Comparison of ENCODE assay signal across 14 cellular contexts in genomic region chr3:16406175-16406574, GRCh38.
"Had no signal": no experiment of that assay in that cellular context is flagged by ENCODE, and none has a peak within 500 bp of the region (broad histone marks: within the 10 kb centered on the region; RNA-seq: fewer than 3 reads in every experiment).

No MANE protein-coding gene starts in this region.

- H3K27ac ChIP-seq: colonic mucosa, left lung, pancreas, thoracic aorta had no signal

- ATAC-seq: left lung, pancreas had no signal

- H3K27me3 Mint-ChIP-seq: activated CD8-positive, alpha-beta T cell treated with anti-CD3 and anti-CD28 coated beads for 36 hours; stimulated activated naive CD8-positive, alpha-beta T cell treated with anti-CD3 and anti-CD28 coated beads, Interleukin-15, Interleukin-2, amounts not matched to agents 100 ng/mL and 50 ng/mL, for 24 hours had no signal

- DNase-seq: activated CD8-positive, alpha-beta memory T cell treated with anti-CD3 and anti-CD28 coated beads, Interleukin-2, amount 50 U/mL, for 4 hours; activated CD8-positive, alpha-beta T cell treated with anti-CD3 and anti-CD28 coated beads for 36 hours; activated naive CD4-positive, alpha-beta T cell treated with Interleukin-2 at 50 U/mL for 16 hours; colonic mucosa; left lung; pancreas; stimulated activated CD4-positive, alpha-beta T cell treated with anti-CD3 and anti-CD28 coated beads, Interleukin-4, amount 100 ng/mL, for 1 hour; stimulated activated CD8-positive, alpha-beta memory T cell treated with anti-CD3 and anti-CD28 coated beads, Interleukin-4, amount 100 ng/mL, for 48 hours had no signal

- H3K4me1 ChIP-seq: colonic mucosa, pancreas had no signal

- H3K9me3 ChIP-seq: colonic mucosa, left lung, pancreas, thoracic aorta had no signal

- H3K27ac Mint-ChIP-seq: stimulated activated naive CD8-positive, alpha-beta T cell treated with anti-CD3 and anti-CD28 coated beads, Interleukin-15, Interleukin-2, amounts not matched to agents 100 ng/mL and 50 ng/mL, for 24 hours had no signal

- H3K9me3 Mint-ChIP-seq: activated CD8-positive, alpha-beta T cell treated with anti-CD3 and anti-CD28 coated beads for 36 hours; stimulated activated naive CD8-positive, alpha-beta T cell treated with anti-CD3 and anti-CD28 coated beads, Interleukin-15, Interleukin-2, amounts not matched to agents 100 ng/mL and 50 ng/mL, for 24 hours had no signal

- H3K4me3 ChIP-seq: colonic mucosa, left lung, pancreas, thoracic aorta had no signal

- FAIRE-seq: astrocyte, frontal cortex, keratinocyte, pancreas had no signal

- H3K4me3 Mint-ChIP-seq: activated CD8-positive, alpha-beta T cell treated with anti-CD3 and anti-CD28 coated beads for 36 hours; neural crest cell; stimulated activated naive CD8-positive, alpha-beta T cell treated with anti-CD3 and anti-CD28 coated beads, Interleukin-15, Interleukin-2, amounts not matched to agents 100 ng/mL and 50 ng/mL, for 24 hours had no signal

- H3K36me3 ChIP-seq: colonic mucosa, pancreas, thoracic aorta had no signal

- H3K27me3 ChIP-seq: colonic mucosa, left lung, pancreas had no signal
